9 cellular contexts compared by ENCODE assay signal in genomic region chr5:142432961-142433360, GRCh38.
DNase-seq lines count a peak whose midpoint lies in the region; ATAC-seq and TF ChIP-seq lines count a peak whose summit lies in the region.
"Had no signal": no experiment of that assay in that cellular context is flagged by ENCODE, and none has a peak within 500 bp of the region (broad histone marks: within the 10 kb centered on the region; RNA-seq: fewer than 3 reads in every experiment).

No MANE protein-coding gene starts in this region.

- H3K36me3 ChIP-seq in BE2C = no peaks in the 10 kb centered on the region
- H3K36me3 ChIP-seq in HEK293 (ENCODE audit: control insufficient read depth in 2 of 2, insufficient read depth in 1 of 2, low read length in 2 of 2) = no peaks in the 10 kb centered on the region

- H3K27me3 ChIP-seq in BE2C = no peaks in the 10 kb centered on the region

- peaks cover 0 to 3% (median 0%) of the 10 kb centered on the region in 3 donors for H3K36me3 Mint-ChIP-seq in immature natural killer cell

- H3K4me1 Mint-ChIP-seq in immature natural killer cell = peaks cover 35 to 37% of the 10 kb centered on the region in 2 donors

- no peak overlapping the region for H3K27ac ChIP-seq in HEK293 (ENCODE audit: extremely low read depth, low read depth, low read length)

- ATAC-seq in HG02973 (IDR thresholded peaks at IDR 0.05; ENCODE audit: unreplicated experiment) (no peak), GM21381 (IDR thresholded peaks at IDR 0.05; ENCODE audit: unreplicated experiment) (no peak)

- peak overlapping the region; percentile 64 to 83 (median 81) for H3K4me3 Mint-ChIP-seq in immature natural killer cell

- CTCF ChIA-PET in HEK293 (lab: Yijun Ruan, JAX) = interaction anchor here (0.8 kb wide), 1 partner anchor 11 kb away, joined by 3 read pairs; no protein-coding TSS in a partner anchor

- no peak overlapping the region for H3K4me3 ChIP-seq in BE2C (ENCODE audit: low read depth, low read length)
- no peak overlapping the region for H3K4me3 ChIP-seq in HEK293 (ENCODE audit: low read depth, low read length)

- H3K4me1 ChIP-seq in BE2C = peaks cover 17% of the 10 kb centered on the region
- H3K4me1 ChIP-seq in HEK293 (ENCODE audit: control insufficient read depth, insufficient read depth, low read length) = peaks cover 4% of the 10 kb centered on the region; the same call in 1 of the 2 replicates

- TF ChIP-seq CTCF in BE2C (IDR thresholded peaks at IDR 0.05; ENCODE audit: low read depth, low read length) = no peak
- TF ChIP-seq CTCF in HEK293 (tag by site-specific recombination; IDR thresholded peaks at IDR 0.05) = no peak

- H3K9me3 ChIP-seq in BE2C = no peaks in the 10 kb centered on the region
- H3K9me3 ChIP-seq in HEK293 (ENCODE audit: control insufficient read depth, insufficient read depth, low read depth, low read length) = no peaks in the 10 kb centered on the region

- peak; percentile 40 for DNase-seq in BE2C
- DNase-seq in activated CD4-positive, alpha-beta T cell treated with anti-CD3 and anti-CD28 coated beads for 4 hours = peak; percentile 36 to 40
- DNase-seq in immature natural killer cell = peak; percentile 74 to 82 (median 82)
- DNase-seq in iPS-NIHi7 (ENCODE audit: extremely low spot score) = no peak
- DNase-seq in epidermal melanocyte (ENCODE audit: insufficient read length, low spot score) = no peak
- DNase-seq: NCI-H524 had no signal

- H3K9me3 Mint-ChIP-seq in immature natural killer cell = no peaks in the 10 kb centered on the region

- H3K27ac Mint-ChIP-seq in immature natural killer cell = peak overlapping the region; percentile 85 to 98 (median 92)

- H3K27me3 Mint-ChIP-seq in immature natural killer cell (ENCODE audit: low read depth in 3 of 3) = peaks cover 0 to 5% (median 0%) of the 10 kb centered on the region in 3 donors

- POLR2A ChIA-PET in HEK293 (lab: Yijun Ruan, JAX) = no interaction called here

TF ChIP-seq in HEK293, 187 proteins besides CTCF, POLR2A, EP300 and RAD21:
- TF ChIP-seq SP3 (tag by site-specific recombination; IDR thresholded peaks at IDR 0.05) = no peak
- peak; percentile 83 for TF ChIP-seq REST (tag by site-specific recombination; IDR thresholded peaks at IDR 0.05)
- TF ChIP-seq ELK4 (IDR thresholded peaks at IDR 0.05; ENCODE audit: borderline replicate concordance, low read depth, low read length) = no peak
- TF ChIP-seq BCL6B (tag by site-specific recombination; IDR thresholded peaks at IDR 0.05) = no peak
- no peak for TF ChIP-seq ZNF214 (tag by site-specific recombination; IDR thresholded peaks at IDR 0.05; ENCODE audit: borderline replicate concordance)

Comparison
In these comparisons a context has a peak if more than half of its experiments do, and no peak if none do; other contexts are left out.
1. DNase-seq: peak in BE2C (single experiment), activated CD4-positive, alpha-beta T cell treated with anti-CD3 and anti-CD28 coated beads for 4 hours (2 of 2) and immature natural killer cell (3 of 3); none in iPS-NIHi7 (single experiment) and epidermal melanocyte (single experiment).